In genomic region chr3:187669675-187670504, GRCh38 we compare ENCODE assay signal across 1 cellular context.
TF ChIP-seq lines count a peak whose summit lies in the region.

TSS of gene SST (minus strand) at chr3:187670394. CDS start at chr3:187670291, 103 bp downstream.

TF ChIP-seq in HepG2, 621 proteins besides CTCF, POLR2A, EP300 and RAD21 (continued from another document and continues in another):
- TF ChIP-seq HMGXB3 (CRISPR knock-in tag; IDR thresholded peaks at IDR 0.05; ENCODE audit: borderline replicate concordance) (peak; percentile 97), ZBTB10 (CRISPR knock-in tag; IDR thresholded peaks at IDR 0.05; ENCODE audit: borderline replicate concordance) (peak; percentile 96), ATF6 (CRISPR knock-in tag; conservative IDR thresholded peaks at IDR 0.05) (peak; percentile 98), SMYD3 (CRISPR knock-in tag; IDR thresholded peaks at IDR 0.05) (peak; percentile 84), SRY (CRISPR knock-in tag; IDR thresholded peaks at IDR 0.05) (peak; percentile 100), CBFB (CRISPR knock-in tag; IDR thresholded peaks at IDR 0.05) (peak; percentile 54; the same call in 1 of the 2 replicates), HDAC6 (IDR thresholded peaks at IDR 0.05; ENCODE audit: low read depth, low read length) (no peak), PRMT3 (CRISPR knock-in tag; IDR thresholded peaks at IDR 0.05; ENCODE audit: borderline replicate concordance, low read depth) (peak; percentile 94), ZNF616 (CRISPR knock-in tag; IDR thresholded peaks at IDR 0.05; ENCODE audit: low read depth) (0 out of 2 replicates have a peak, but pooled peaks have one; percentile 62), MAFK (conservative IDR thresholded peaks at IDR 0.05 in 1 of 2, IDR thresholded peaks at IDR 0.05 in 1 of 2; ENCODE audit: low read length in 2 of 2) (no peak), ZNF619 (CRISPR knock-in tag; IDR thresholded peaks at IDR 0.05) (no peak), ZNF781 (CRISPR knock-in tag; IDR thresholded peaks at IDR 0.05; ENCODE audit: borderline replicate concordance, not compliant biosample characterization) (peak; percentile 99), ZNF704 (CRISPR knock-in tag; IDR thresholded peaks at IDR 0.05; ENCODE audit: borderline replicate concordance) (peak; percentile 87; the same call in 1 of the 2 replicates), ZNF317 (CRISPR knock-in tag; IDR thresholded peaks at IDR 0.05) (peak; percentile 88), JARID2 (CRISPR knock-in tag; IDR thresholded peaks at IDR 0.05; ENCODE audit: insufficient replicate concordance) (peak; percentile 98), JUNB (CRISPR knock-in tag; IDR thresholded peaks at IDR 0.05; ENCODE audit: borderline replicate concordance) (0 out of 2 replicates have a peak, but pooled peaks have one; percentile 67), POLR2AphosphoS5 (IDR thresholded peaks at IDR 0.05; ENCODE audit: low read depth, low read length) (no peak), TEF (CRISPR knock-in tag; IDR thresholded peaks at IDR 0.05) (peak; percentile 97), WIZ (CRISPR knock-in tag; IDR thresholded peaks at IDR 0.05) (peak; percentile 99), RBM22 (optimal IDR thresholded peaks at IDR 0.05; ENCODE audit: low read length) (no peak), ZFY (CRISPR knock-in tag; IDR thresholded peaks at IDR 0.05) (peak; percentile 64), NFAT5 (CRISPR knock-in tag; IDR thresholded peaks at IDR 0.05) (peak; percentile 99), ZHX2 (IDR thresholded peaks at IDR 0.05; ENCODE audit: low read depth) (no peak), ZHX2 (CRISPR knock-in tag; IDR thresholded peaks at IDR 0.05; ENCODE audit: borderline replicate concordance) (peak; percentile 99)
